In the genomic region with DNA sequence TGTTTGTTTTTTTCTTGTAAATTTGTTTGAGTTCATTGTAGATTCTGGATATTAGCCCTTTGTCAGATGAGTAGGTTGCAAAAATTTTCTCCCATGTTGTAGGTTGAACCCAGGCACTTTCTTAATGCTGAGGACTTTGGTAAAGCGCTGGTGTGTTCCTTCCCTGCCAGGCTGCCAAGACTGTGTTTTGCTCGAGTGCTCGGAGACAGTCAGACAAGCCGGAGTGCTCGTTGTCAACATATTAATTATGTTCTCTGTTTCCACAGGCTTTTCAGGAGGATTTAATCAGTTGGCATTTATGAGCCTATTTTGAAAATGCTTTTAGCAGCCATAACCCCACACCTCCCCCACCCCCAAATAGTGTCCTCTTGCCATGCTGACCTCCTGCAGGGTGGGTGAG, we compare ENCODE assay signal across 13 cellular contexts.
"Had no signal": no experiment of that assay in that cellular context is flagged by ENCODE, and none has a peak within 500 bp of the region (broad histone marks: within the 10 kb centered on the region; RNA-seq: fewer than 3 reads in every experiment).

No MANE protein-coding gene starts in this region.

- H3K36me3 Mint-ChIP-seq: activated naive CD8-positive, alpha-beta T cell treated with anti-CD3 and anti-CD28 coated beads for 36 hours had no signal

- H3K9me3 Mint-ChIP-seq: activated T-cell treated with anti-CD3 and anti-CD28 coated beads, Interleukin-2, amount 50 U/mL, for 24 hours had no signal

- H3K27ac ChIP-seq: left ventricle myocardium inferior, thyroid gland, uterus had no signal

- H3K27ac Mint-ChIP-seq: activated naive CD8-positive, alpha-beta T cell treated with anti-CD3 and anti-CD28 coated beads for 36 hours; activated T-cell treated with anti-CD3 and anti-CD28 coated beads, Interleukin-2, amount 50 U/mL, for 24 hours; memory B cell had no signal

- H3K27me3 ChIP-seq: thyroid gland, uterus had no signal

- H3K4me3 Mint-ChIP-seq: activated naive CD8-positive, alpha-beta T cell treated with anti-CD3 and anti-CD28 coated beads for 36 hours; activated T-cell treated with anti-CD3 and anti-CD28 coated beads, Interleukin-2, amount 50 U/mL, for 24 hours; memory B cell had no signal

- DNase-seq: activated CD4-positive, alpha-beta T cell treated with anti-CD3 and anti-CD28 coated beads, Interleukin-2, amount 50 U/mL, for 4 hours; activated gamma-delta T cell treated with Interleukin-2 at 50 U/mL for 16 hours; activated naive CD8-positive, alpha-beta T cell treated with anti-CD3 and anti-CD28 coated beads for 36 hours; activated T-cell treated with anti-CD3 and anti-CD28 coated beads, Interleukin-2, amount 50 U/mL, for 24 hours; kidney; left ventricle myocardium inferior; retina; stimulated activated CD4-positive, alpha-beta T cell treated with anti-CD3 and anti-CD28 coated beads, Interleukin-15, amount 100 ng/mL, for 24 hours; stimulated activated CD4-positive, alpha-beta T cell treated with anti-CD3 and anti-CD28 coated beads, Interleukin-4, amount 100 ng/mL, for 24 hours; T-helper 2 cell; thyroid gland; uterus had no signal

- H3K4me1 ChIP-seq: uterus had no signal
